In the genomic region with DNA sequence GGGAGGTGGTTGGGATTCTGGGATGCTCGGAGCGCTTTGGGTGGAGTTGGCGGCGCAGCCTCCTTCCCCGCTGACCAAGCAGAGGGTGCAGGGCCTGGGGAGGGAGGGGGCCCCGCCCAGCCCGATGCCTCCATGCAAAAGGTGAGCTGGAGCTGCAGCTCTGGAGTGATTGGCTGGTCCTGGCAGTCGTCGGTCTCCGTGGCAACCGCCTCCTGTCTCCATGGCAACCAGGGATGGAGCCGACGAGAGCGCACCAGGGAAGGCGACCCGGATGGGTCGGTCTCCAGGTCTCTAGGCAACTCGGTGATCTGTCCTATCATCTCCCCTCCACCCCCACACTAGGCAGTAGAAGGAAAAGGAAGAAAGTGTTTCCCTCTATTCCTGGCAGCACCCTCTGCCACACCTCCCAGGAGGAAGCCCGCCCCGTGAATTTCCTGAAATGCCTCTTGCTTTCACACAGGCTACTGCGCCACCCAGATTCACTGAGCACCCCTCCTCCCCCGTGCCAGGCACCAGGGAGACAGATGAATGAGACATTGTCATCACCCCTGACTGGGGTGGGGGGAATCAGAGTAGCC, we compare ENCODE assay signal across 1 cellular context.
TF ChIP-seq lines count a peak whose summit lies in the region.

No MANE protein-coding gene starts in this region.

TF ChIP-seq in IMR-90, 13 proteins besides CTCF, POLR2A, EP300 and RAD21:
- TF ChIP-seq RCOR1 (IDR thresholded peaks at IDR 0.05; ENCODE audit: insufficient replicate concordance, low read length) (peak; percentile 96), CEBPB (IDR thresholded peaks at IDR 0.05; ENCODE audit: low read depth, low read length) (no peak)
